ENCODE assay signal across 8 cellular contexts in genomic region chr11:76810151-76810853, GRCh38. TPM values are rescaled to one million over a fixed set of nuclear protein-coding genes. Genes with fewer than 3 reads are reported as not detected.
DNase-seq lines count a peak whose midpoint lies in the region; ATAC-seq and TF ChIP-seq lines count a peak whose summit lies in the region.

No MANE protein-coding gene starts in this region.

- CTCF ChIA-PET in CD8-positive, alpha-beta T cell (lab: Charles Lee), result interaction anchor here (1.0 to 3.9 kb wide), 3 partner anchors 9 to 110 kb away, joined by 4 to 29 read pairs (median 7); no protein-coding TSS in a partner anchor

- TF ChIP-seq CTCF in CD8-positive, alpha-beta T cell (IDR thresholded peaks at IDR 0.05), result peak; percentile 39
- peak; percentile 43 to 75 (median 62) for TF ChIP-seq CTCF in heart left ventricle (IDR thresholded peaks at IDR 0.05)

- peaks cover 10% of the 10 kb centered on the region for H3K4me1 Mint-ChIP-seq in CD8-positive, alpha-beta T cell (ENCODE audit: low read depth)
- H3K4me1 Mint-ChIP-seq in activated T-cell treated with anti-CD3 and anti-CD28 coated beads, Interleukin-2, amount 50 U/mL, for 24 hours (ENCODE audit: low read depth), result peaks cover 16% of the 10 kb centered on the region

- H3K27ac ChIP-seq in CD8-positive, alpha-beta T cell (ENCODE audit: low read depth, low read length), result no peak overlapping the region
- H3K27ac ChIP-seq in heart left ventricle, result peak overlapping the region in 11 of 12 donors; percentile 41 to 76 (median 61)

- no peak overlapping the region for H3K27ac Mint-ChIP-seq in CD8-positive, alpha-beta T cell
- H3K27ac Mint-ChIP-seq in activated T-cell treated with anti-CD3 and anti-CD28 coated beads, Interleukin-2, amount 50 U/mL, for 24 hours, result peak overlapping the region; percentile 1

- no peaks in the 10 kb centered on the region for H3K27me3 ChIP-seq in CD8-positive, alpha-beta T cell (ENCODE audit: insufficient read depth, low read length)
- H3K27me3 ChIP-seq in heart left ventricle, result no peaks in the 10 kb centered on the region

- H3K4me1 ChIP-seq in CD8-positive, alpha-beta T cell (ENCODE audit: insufficient read depth, low read length), result peaks cover under 1% of the 10 kb centered on the region
- peaks cover 0 to 18% (median 7%) of the 10 kb centered on the region in 12 donors for H3K4me1 ChIP-seq in heart left ventricle

- H3K4me3 ChIP-seq in CD8-positive, alpha-beta T cell (ENCODE audit: low read depth, low read length), result no peak overlapping the region
- H3K4me3 ChIP-seq in heart left ventricle, result no peak overlapping the region

- intact Hi-C loops in CD8-positive, alpha-beta T cell (cut with DNase I, micrococcal nuclease), result loop anchor here in 1 of 2 experiments (2.0 kb wide), 1 partner anchor 108 kb away; no protein-coding TSS in a partner anchor
- intact Hi-C loops in heart left ventricle (cut with DNase I), result loop anchor here in 6 of 10 donors (1.0 to 10.0 kb wide), 4 partner anchors 26 to 109 kb away; partner anchors contain the start of gene ACER3 (in 1 of the 6)

- H3K9me3 ChIP-seq in CD8-positive, alpha-beta T cell (ENCODE audit: low read length), result no peaks in the 10 kb centered on the region
- peaks cover 0 to 13% (median 5%) of the 10 kb centered on the region in 12 donors for H3K9me3 ChIP-seq in heart left ventricle

- peaks cover 1% of the 10 kb centered on the region for H3K9me3 Mint-ChIP-seq in CD8-positive, alpha-beta T cell
- H3K9me3 Mint-ChIP-seq in activated T-cell treated with anti-CD3 and anti-CD28 coated beads, Interleukin-2, amount 50 U/mL, for 24 hours, result peaks cover 3% of the 10 kb centered on the region

- TF ChIP-seq POLR2A in heart left ventricle (IDR thresholded peaks at IDR 0.05), result no peak

- WGBS in heart left ventricle, 4 donors, result 58 to 71% (median 62%) methylated on average over 9 to 11 of the region's 11 CpGs

- no peaks in the 10 kb centered on the region for H3K36me3 ChIP-seq in CD8-positive, alpha-beta T cell (ENCODE audit: insufficient read depth, low read length)
- H3K36me3 ChIP-seq in heart left ventricle, result no peaks in the 10 kb centered on the region

- H3K27me3 Mint-ChIP-seq in CD8-positive, alpha-beta T cell (ENCODE audit: low read depth), result peaks cover 14% of the 10 kb centered on the region
- H3K27me3 Mint-ChIP-seq in activated T-cell treated with anti-CD3 and anti-CD28 coated beads, Interleukin-2, amount 50 U/mL, for 24 hours, result peaks cover 26% of the 10 kb centered on the region

- POLR2A ChIA-PET in CD8-positive, alpha-beta T cell (lab: Charles Lee), result no interaction called here

- peak in 1 of 7 experiments; percentile 22 for DNase-seq in CD8-positive, alpha-beta T cell
- peak; percentile 66 for DNase-seq in M059J (ENCODE audit: low read depth)
- no peak for DNase-seq in activated T-cell treated with anti-CD3 and anti-CD28 coated beads, Interleukin-2, amount 50 U/mL, for 24 hours
- peak in 2 of 5 donors; percentile 45 to 54 for DNase-seq in heart left ventricle
- peak; percentile 37 for DNase-seq in stimulated activated CD4-positive, alpha-beta T cell treated with anti-CD3 and anti-CD28 coated beads, Interleukin-1b, Interleukin-23, amount 100 ng/mL, for 48 hours
- DNase-seq in T1000 (lab: John Stamatoyannopoulos, UW), result no peak

- no peak overlapping the region for H3K4me3 Mint-ChIP-seq in CD8-positive, alpha-beta T cell
- H3K4me3 Mint-ChIP-seq in activated T-cell treated with anti-CD3 and anti-CD28 coated beads, Interleukin-2, amount 50 U/mL, for 24 hours, result no peak overlapping the region

- ATAC-seq in CD8-positive, alpha-beta T cell, result no peak
- ATAC-seq in heart left ventricle (peak in 3 of 4 donors; percentile 22 to 59 (median 41)), GM21515 (IDR thresholded peaks at IDR 0.05; ENCODE audit: unreplicated experiment) (no peak), HG03565 (IDR thresholded peaks at IDR 0.05; ENCODE audit: unreplicated experiment) (no peak)

- H3K36me3 Mint-ChIP-seq in CD8-positive, alpha-beta T cell, result no peaks in the 10 kb centered on the region
- H3K36me3 Mint-ChIP-seq in activated T-cell treated with anti-CD3 and anti-CD28 coated beads, Interleukin-2, amount 50 U/mL, for 24 hours (ENCODE audit: low read depth), result no peaks in the 10 kb centered on the region

RNA-seq across cellular contexts. Expression of gene TSKU, which starts 27.1 kb away (rescaled TPM):
- total RNA-seq in CD8-positive, alpha-beta T cell, result not detected
- 22.2 and 27.0 TPM in 2 replicates for total RNA-seq in M059J (2014; rRNA removed; shearing (Covaris generic))
- 10 to 100 TPM in 5 of 9 donors, 1 to 10 TPM in 4; 4.5 to 39.8 (median 11.4) TPM for total RNA-seq in heart left ventricle
- polyA plus RNA-seq in heart left ventricle, result 10 to 100 TPM in 1 of 2 donors, 1 to 10 TPM in 1; 6.7 to 11.2 TPM

RNA-seq across cellular contexts. Expression of gene ACER3, which starts 50.4 kb away (rescaled TPM):
- total RNA-seq in CD8-positive, alpha-beta T cell, result 1 to 10 TPM; 5.0 to 5.8 TPM
- total RNA-seq in M059J (2014; rRNA removed; shearing (Covaris generic)), result 21.4 and 37.0 TPM in 2 replicates
- 10 to 100 TPM in 5 of 9 donors, 1 to 10 TPM in 4; 4.8 to 17.0 (median 12.8) TPM for total RNA-seq in heart left ventricle
- 1 to 10 TPM; 3.2 to 5.9 TPM for polyA plus RNA-seq in heart left ventricle

Comparison
In these comparisons a context has a peak if more than half of its experiments do, and no peak if none do; other contexts are left out.
1. ATAC-seq: peak in heart left ventricle (3 of 4); none in CD8-positive, alpha-beta T cell (single experiment), GM21515 (single experiment) and HG03565 (single experiment).
2. DNase-seq: peak in M059J (single experiment) and stimulated activated CD4-positive, alpha-beta T cell treated with anti-CD3 and anti-CD28 coated beads, Interleukin-1b, Interleukin-23, amount 100 ng/mL, for 48 hours (single experiment); none in activated T-cell treated with anti-CD3 and anti-CD28 coated beads, Interleukin-2, amount 50 U/mL, for 24 hours (single experiment) and T1000 (single experiment).
3. RNA of gene TSKU, which starts 27.1 kb away (total RNA-seq): 22.2 to 27.0 TPM in M059J and 4.5 to 39.8 TPM in heart left ventricle; not detected in CD8-positive, alpha-beta T cell; every median in the first group is over 4 times any median in the second.